In the genomic region with DNA sequence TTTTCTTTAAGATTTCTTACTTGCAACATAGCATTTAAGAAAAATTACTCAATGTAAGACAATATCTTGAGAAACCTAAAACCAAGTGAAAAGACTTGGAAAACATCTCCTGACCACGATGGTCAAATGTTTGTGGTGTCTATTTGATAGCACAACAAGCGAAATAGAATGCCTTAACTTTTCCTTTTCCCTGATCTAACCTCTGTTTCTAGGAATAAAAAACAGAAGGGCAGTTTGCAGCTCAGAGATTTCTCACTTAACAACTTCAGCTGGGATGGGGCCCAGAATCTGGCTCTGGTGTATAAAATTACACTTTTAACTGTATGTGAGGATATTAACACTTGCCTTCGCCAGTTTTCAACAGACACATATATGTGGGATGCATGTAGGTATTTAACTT, we compare ENCODE assay signal across 27 cellular contexts. TPM values are rescaled to one million over a fixed set of nuclear protein-coding genes. Genes with fewer than 3 reads are reported as not detected.
DNase-seq lines count a peak whose midpoint lies in the region; ATAC-seq and TF ChIP-seq lines count a peak whose summit lies in the region.
"Had no signal": no experiment of that assay in that cellular context is flagged by ENCODE, and none has a peak within 500 bp of the region (broad histone marks: within the 10 kb centered on the region; RNA-seq: fewer than 3 reads in every experiment).

No MANE protein-coding gene starts in this region.

- H3K27ac ChIP-seq in hepatocyte (peak overlapping the region; percentile 71), trophoblast cell (ENCODE audit: low read depth, low read length) (peak overlapping the region; percentile 79)
- H3K27ac ChIP-seq: breast epithelium, suprapubic skin had no signal

- no peak overlapping the region for H3K23ac ChIP-seq in trophoblast cell (ENCODE audit: low read length)

- H2AK5ac ChIP-seq in trophoblast cell (ENCODE audit: low read length), result no peak overlapping the region

- no peak overlapping the region for H3K4me3 ChIP-seq in hepatocyte
- H3K4me3 ChIP-seq in trophoblast cell (ENCODE audit: low read depth, low read length), result no peak overlapping the region
- H3K4me3 ChIP-seq: breast epithelium, skin epidermis, suprapubic skin had no signal

- H3K27me3 ChIP-seq in hepatocyte (no peaks in the 10 kb centered on the region), trophoblast cell (ENCODE audit: insufficient read depth, low read length) (no peaks in the 10 kb centered on the region)
- H3K27me3 ChIP-seq: breast epithelium, suprapubic skin had no signal

- H3K4me2 ChIP-seq in hepatocyte (no peak overlapping the region), trophoblast cell (ENCODE audit: low read length) (no peak overlapping the region)

- H3K9me3 ChIP-seq in hepatocyte (ENCODE audit: low read depth), result no peaks in the 10 kb centered on the region
- H3K9me3 ChIP-seq in trophoblast cell (ENCODE audit: insufficient read depth, low read depth, low read length), result no peaks in the 10 kb centered on the region
- H3K9me3 ChIP-seq: breast epithelium, suprapubic skin had no signal

- no peak overlapping the region for H4K12ac ChIP-seq in trophoblast cell (ENCODE audit: low read depth, low read length)

- H2BK120ac ChIP-seq in trophoblast cell (ENCODE audit: insufficient read depth, low read length, poor library complexity), result peak overlapping the region; percentile 51

- H3K79me2 ChIP-seq in hepatocyte (peaks cover 14% of the 10 kb centered on the region), trophoblast cell (ENCODE audit: control insufficient read depth, insufficient read depth, low read length, poor library complexity) (no peaks in the 10 kb centered on the region)

- H4K20me1 ChIP-seq in hepatocyte (ENCODE audit: insufficient read depth, poor library complexity, severe bottlenecking), result no peaks in the 10 kb centered on the region

- no peak overlapping the region for H4K8ac ChIP-seq in trophoblast cell (ENCODE audit: low read depth, low read length)

- DNase-seq in AG09319 (ENCODE audit: extremely low read depth, low read depth) (peak; percentile 46), amniotic epithelial cell (ENCODE audit: low read depth) (peak; percentile 86), hepatocyte (ENCODE audit: low spot score) (no peak), trophoblast cell (no peak), CD1c-positive myeloid dendritic cell (ENCODE audit: extremely low spot score) (no peak)
- no peak for DNase-seq in activated CD8-positive, alpha-beta memory T cell treated with anti-CD3 and anti-CD28 coated beads, Interleukin-2, amount 50 U/mL, for 48 hours
- DNase-seq: activated B cell treated with CpG ODN at 0.5 μM for 24 hours; activated CD4-positive, alpha-beta T cell treated with anti-CD3 and anti-CD28 coated beads, Interleukin-2, amount 50 U/mL, for 4 hours; activated naive CD4-positive, alpha-beta T cell treated with Interleukin-2 at 50 U/mL for 16 hours; H9; Karpas-422; left ventricle myocardium superior; midbrain; naive thymus-derived CD8-positive, alpha-beta T cell; NCI-H1417 treated with DMSO at 0.1 percent for 48 hours; NCI-H2029 treated with DMSO at 0.1 percent for 48 hours; NCI-H2227 treated with DMSO at 0.1 percent for 48 hours; NCI-H69; occipital lobe; Right ventricle myocardium superior had no signal

- no peak overlapping the region for H3K14ac ChIP-seq in trophoblast cell (ENCODE audit: low read length)

- H4K91ac ChIP-seq in trophoblast cell (ENCODE audit: low read depth, low read length), result peak overlapping the region; percentile 24

- peak overlapping the region; percentile 31 for H2BK12ac ChIP-seq in trophoblast cell (ENCODE audit: low read length)

- WGBS in hepatocyte (ENCODE audit: low lambda C conversion rate, missing lambda C conversion rate), result 87% methylated on average over 3 of the region's 3 CpGs
- no CpG with 5 or more reads among the region's 3 CpGs for WGBS in trophoblast cell (ENCODE audit: extremely low coverage, insufficient coverage, insufficient read length)

- H3K9me2 ChIP-seq in hepatocyte (replicated peaks; ENCODE audit: insufficient read depth), result no peaks in the 10 kb centered on the region

- no peaks in the 10 kb centered on the region for H3K36me3 ChIP-seq in hepatocyte (replicated peaks; ENCODE audit: insufficient read depth, low read depth)
- H3K36me3 ChIP-seq in trophoblast cell (ENCODE audit: control insufficient read depth in 1 of 2, insufficient read depth in 2 of 2, low read length in 2 of 2), result no peaks in the 10 kb centered on the region
- H3K36me3 ChIP-seq: breast epithelium, suprapubic skin had no signal

- peak overlapping the region; percentile 56 for H2BK5ac ChIP-seq in trophoblast cell (ENCODE audit: low read depth, low read length, poor library complexity)

- no peak overlapping the region for H3K9ac ChIP-seq in trophoblast cell (ENCODE audit: low read length)

- no peak for TF ChIP-seq CTCF in AG09319 (IDR thresholded peaks at IDR 0.05; ENCODE audit: low read depth, low read length)
- no peak for TF ChIP-seq CTCF in hepatocyte (IDR thresholded peaks at IDR 0.05; ENCODE audit: poor library complexity)

- H3K4me1 ChIP-seq in hepatocyte (ENCODE audit: insufficient read depth) (peaks cover 18% of the 10 kb centered on the region), trophoblast cell (ENCODE audit: control insufficient read depth in 1 of 2, insufficient read depth in 2 of 2, low read length in 2 of 2) (peaks cover 5 to 7% of the 10 kb centered on the region in 2 experiments)
- H3K4me1 ChIP-seq: breast epithelium, suprapubic skin had no signal

- no peak overlapping the region for H3K18ac ChIP-seq in trophoblast cell (ENCODE audit: low read length)

- no peak overlapping the region for H2AFZ ChIP-seq in hepatocyte
- H2AFZ ChIP-seq in trophoblast cell (ENCODE audit: insufficient read depth, low read length, poor library complexity), result no peak overlapping the region

- no peak for ATAC-seq in HG03378 (IDR thresholded peaks at IDR 0.05; ENCODE audit: unreplicated experiment)
- ATAC-seq: left ventricle myocardium superior; naive thymus-derived CD8-positive, alpha-beta T cell; Panc1; SK-N-SH treated with all-trans-retinoic acid at 6 μM for 48 hours; stimulated activated memory B cell treated with anti-CD40 and anti-IgM and Interleukin-4, amounts not matched to agents 10 μg/mL and 1 μg/mL and 100 μg/mL, for 72 hours had no signal

- H3K79me1 ChIP-seq in trophoblast cell (ENCODE audit: low read length), result peaks cover 19% of the 10 kb centered on the region

- H3K4ac ChIP-seq in trophoblast cell (ENCODE audit: low read depth, low read length), result no peak overlapping the region

RNA-seq across cellular contexts. Expression of a gene that starts 47.6 kb away (rescaled TPM):
- total RNA-seq in hepatocyte, result 102 and 103 TPM in 2 replicates
- 75.8 and 92.8 TPM in 2 replicates for polyA plus RNA-seq in hepatocyte
- polyA plus RNA-seq in trophoblast cell (2013), result 57.5 and 61.3 TPM in 2 replicates

Comparison
In these comparisons a context has a peak if more than half of its experiments do, and no peak if none do; other contexts are left out.
1. DNase-seq: peak in AG09319 (single experiment) and amniotic epithelial cell (single experiment); none in hepatocyte (single experiment), trophoblast cell (0 of 2), CD1c-positive myeloid dendritic cell (single experiment) and activated CD8-positive, alpha-beta memory T cell treated with anti-CD3 and anti-CD28 coated beads, Interleukin-2, amount 50 U/mL, for 48 hours (single experiment).